Comparison of ENCODE assay signal across 14 cellular contexts in the genomic region with DNA sequence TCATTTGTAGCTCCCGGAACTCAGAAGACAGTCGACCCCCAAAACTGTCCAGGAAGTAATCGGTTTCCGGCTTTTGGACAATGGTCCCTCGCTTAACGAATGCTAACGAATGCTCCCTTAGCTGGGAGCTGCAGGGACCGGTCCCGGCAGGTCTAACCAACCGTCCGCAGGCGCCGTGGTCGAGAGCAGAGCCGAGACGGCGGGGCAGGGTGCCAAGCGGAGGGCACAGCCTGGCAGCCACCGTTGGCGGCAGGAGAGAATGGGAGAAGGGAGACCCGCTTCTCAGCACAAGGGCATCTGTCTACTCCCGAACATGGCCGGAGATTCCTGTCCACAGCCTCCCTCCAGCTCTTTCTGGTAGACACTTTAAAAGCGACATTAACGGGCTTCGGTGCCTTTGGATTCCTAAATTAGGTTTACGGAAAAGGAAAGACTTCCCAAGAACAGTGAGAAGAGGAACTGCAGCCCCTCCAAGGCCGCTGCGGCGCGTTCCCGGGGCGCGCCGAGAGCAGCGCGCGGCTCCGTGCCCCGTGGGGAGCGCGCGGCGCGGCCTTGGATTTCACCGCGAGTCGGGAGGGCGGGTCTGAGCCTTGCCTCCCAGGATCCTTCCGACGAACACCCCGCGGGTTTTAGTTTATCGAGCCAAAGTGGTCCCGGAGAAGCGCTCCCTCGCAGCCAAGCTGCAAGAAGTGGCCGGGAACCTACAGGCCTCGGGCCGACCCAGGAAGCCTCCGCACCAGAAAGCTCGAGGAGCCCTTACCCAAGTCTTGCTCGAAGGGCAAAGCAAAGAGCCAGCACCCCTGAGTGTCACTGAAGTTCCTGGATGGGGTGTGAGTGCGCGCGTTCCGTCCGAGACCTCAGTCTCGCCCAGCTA. TPM values are rescaled to one million over a fixed set of nuclear protein-coding genes. Genes with fewer than 3 reads are reported as not detected.
DNase-seq lines count a peak whose midpoint lies in the region; ATAC-seq and TF ChIP-seq lines count a peak whose summit lies in the region.
"Had no signal": no experiment of that assay in that cellular context is flagged by ENCODE, and none has a peak within 500 bp of the region (broad histone marks: within the 10 kb centered on the region; RNA-seq: fewer than 3 reads in every experiment).

No MANE protein-coding gene starts in this region.

- ATAC-seq in T-helper 17 cell = no peak
- peak; percentile 22 to 30 for ATAC-seq in right cardiac atrium
- ATAC-seq in psoas muscle = no peak
- ATAC-seq: GM12878 had no signal

- H3K36me3 ChIP-seq in psoas muscle (ENCODE audit: insufficient read depth in 1 of 2, low read depth in 1 of 2) = no peaks in the 10 kb centered on the region
- H3K36me3 ChIP-seq: sigmoid colon had no signal

- H3K27me3 ChIP-seq in right cardiac atrium (ENCODE audit: control insufficient read depth, insufficient read depth) = no peaks in the 10 kb centered on the region
- H3K27me3 ChIP-seq in psoas muscle (ENCODE audit: insufficient read depth in 3 of 3, low read length in 2 of 3) = peaks cover 0 to 100% (median 64%) of the 10 kb centered on the region in 3 donors

- intact Hi-C loops in right cardiac atrium (cut with DNase I) = loop anchor here in 2 of 4 donors (10.0 kb wide), 2 partner anchors 127 to 167 kb away; no protein-coding TSS in a partner anchor
- intact Hi-C loops in psoas muscle (cut with DNase I) = no loop called here

- peak overlapping the region; percentile 91 for H3K27ac ChIP-seq in right cardiac atrium (ENCODE audit: low read length)
- no peak overlapping the region for H3K27ac ChIP-seq in psoas muscle
- H3K27ac ChIP-seq: sigmoid colon had no signal

- WGBS in right cardiac atrium = 11% methylated on average over 69 of the region's 69 CpGs
- 2 to 3% (median 3%) methylated on average over 69 of the region's 69 CpGs for WGBS in psoas muscle, 3 donors

- H3K4me1 ChIP-seq in right cardiac atrium (ENCODE audit: control insufficient read depth, insufficient read depth, low read length) (peaks cover 3% of the 10 kb centered on the region), psoas muscle (no peaks in the 10 kb centered on the region)

- H3K4me3 ChIP-seq in right cardiac atrium (ENCODE audit: low read length) (peak overlapping the region; percentile 26), psoas muscle (peak overlapping the region; percentile 39)
- H3K4me3 ChIP-seq: GM12878 had no signal

- peak; percentile 1 for DNase-seq in NCI-H2227 (lab: John Stamatoyannopoulos, UW; ENCODE audit: unreplicated experiment)
- DNase-seq in NCI-H2227 treated with DMSO at 0.1 percent for 48 hours (lab: John Stamatoyannopoulos, UW) = no peak
- DNase-seq in T-helper 17 cell = no peak
- peak; percentile 58 to 87 (median 82) for DNase-seq in right cardiac atrium
- peak in 1 of 2 donors; percentile 50 for DNase-seq in psoas muscle
- DNase-seq in stimulated activated CD4-positive, alpha-beta T cell treated with anti-CD3 and anti-CD28 coated beads, Interleukin-2, amount 100 ng/mL, for 48 hours = no peak
- DNase-seq in NCI-H187 (lab: John Stamatoyannopoulos, UW) = no peak
- no peak for DNase-seq in putamen (ENCODE audit: low spot score)
- DNase-seq: effector CD8-positive, alpha-beta T cell; midbrain; NCI-H2081 treated with DMSO at 0.1 percent for 48 hours; sigmoid colon had no signal

- TF ChIP-seq CTCF in psoas muscle (IDR thresholded peaks at IDR 0.05) = no peak

- H3K9me3 ChIP-seq in T-helper 17 cell (ENCODE audit: control insufficient read depth, low read length, poor library complexity, severe bottlenecking) = peaks cover 3% of the 10 kb centered on the region
- no peaks in the 10 kb centered on the region for H3K9me3 ChIP-seq in right cardiac atrium (ENCODE audit: control insufficient read depth, low read length)
- H3K9me3 ChIP-seq in psoas muscle = no peaks in the 10 kb centered on the region
- H3K9me3 ChIP-seq: sigmoid colon had no signal

- H3K27ac Mint-ChIP-seq in T-helper 17 cell = no peak overlapping the region

- H3K27me3 Mint-ChIP-seq in T-helper 17 cell = peaks cover 81% of the 10 kb centered on the region

- peak overlapping the region; percentile 41 for H3K4me3 Mint-ChIP-seq in T-helper 17 cell

- peaks cover 3% of the 10 kb centered on the region for H3K36me3 Mint-ChIP-seq in T-helper 17 cell (ENCODE audit: low read depth)

- H3K4me1 Mint-ChIP-seq in T-helper 17 cell = no peaks in the 10 kb centered on the region

RNA-seq across cellular contexts. Expression of gene TBX20, which starts 3.6 kb away (rescaled TPM):
- total RNA-seq in T-helper 17 cell = not detected
- total RNA-seq in right cardiac atrium = 100 to 1,000 TPM; 180 to 254 (median 236) TPM
- 14.8 TPM for polyA plus RNA-seq in right cardiac atrium
- not detected for total RNA-seq in psoas muscle
- not detected for polyA plus RNA-seq in psoas muscle
- total RNA-seq: GM12878, sigmoid colon, ureter had no signal
- polyA plus RNA-seq: GM12878 had no signal

Comparison
In these comparisons a context has a peak if more than half of its experiments do, and no peak if none do; other contexts are left out.
1. DNase-seq: peak in NCI-H2227 (single experiment) and right cardiac atrium (3 of 3); none in NCI-H2227 treated with DMSO at 0.1 percent for 48 hours (single experiment), T-helper 17 cell (0 of 3), stimulated activated CD4-positive, alpha-beta T cell treated with anti-CD3 and anti-CD28 coated beads, Interleukin-2, amount 100 ng/mL, for 48 hours (0 of 2), NCI-H187 (0 of 2) and putamen (single experiment).
2. ATAC-seq: peak in right cardiac atrium (2 of 2); none in T-helper 17 cell (single experiment) and psoas muscle (0 of 4).
3. RNA of gene TBX20, which starts 3.6 kb away (total RNA-seq): 180 to 254 TPM in right cardiac atrium; not detected in T-helper 17 cell and not detected in psoas muscle; every median in the first group is over 100 times any median in the second.